In the genomic region with DNA sequence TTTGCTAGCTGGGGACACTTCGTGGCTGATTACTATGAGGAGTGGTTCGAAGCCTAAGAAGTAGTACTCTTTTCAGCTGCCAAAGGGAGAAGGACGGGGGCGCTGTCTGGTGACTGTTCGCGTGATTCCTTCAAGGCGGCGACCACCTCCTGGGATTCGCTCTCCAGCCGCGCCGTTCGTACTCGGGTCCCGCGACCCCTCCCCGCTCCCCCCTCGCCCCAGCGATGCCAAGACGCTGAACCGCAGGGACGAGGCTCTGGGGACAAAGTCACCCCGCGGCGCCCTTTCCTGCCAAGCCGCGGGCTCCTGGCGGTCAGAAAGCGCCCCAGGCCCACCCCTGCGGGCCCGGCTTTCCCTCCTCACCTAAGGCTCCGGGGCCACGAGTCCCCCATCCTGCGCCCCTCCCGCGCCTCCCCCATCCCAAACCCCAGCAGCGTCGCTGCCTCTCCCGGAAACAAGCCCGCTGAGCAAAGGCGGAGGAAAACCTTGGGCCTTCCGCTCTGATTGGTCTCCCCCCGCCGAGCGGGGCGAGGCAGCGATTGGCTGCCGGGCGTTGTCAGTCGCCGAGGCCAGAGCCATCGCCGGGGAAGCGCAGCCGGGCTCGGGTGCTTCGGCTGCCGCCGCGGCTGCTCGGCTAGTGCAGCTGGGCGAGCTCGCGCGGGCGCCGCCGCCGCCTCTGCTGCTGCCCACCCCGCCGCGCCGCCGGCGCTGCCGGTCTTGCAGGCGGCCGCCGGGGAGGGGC, we compare ENCODE assay signal across 8 cellular contexts. TPM values are rescaled to one million over a fixed set of nuclear protein-coding genes. Genes with fewer than 3 reads are reported as not detected.
DNase-seq lines count a peak whose midpoint lies in the region; ATAC-seq, FAIRE-seq and TF ChIP-seq lines count a peak whose summit lies in the region.

TSS of gene B3GALT1 (plus strand) at position 572 of the 742 bp plus-strand sequence.

- TF ChIP-seq CTCF in D721Med (IDR thresholded peaks at IDR 0.05; ENCODE audit: insufficient read depth, missing control alignments) (peak; percentile 49), esophagus muscularis mucosa (IDR thresholded peaks at IDR 0.05) (peak in 2 of 3 experiments; percentile 23 to 24), mucosa of descending colon (IDR thresholded peaks at IDR 0.05) (no peak)

- H3K27me3 ChIP-seq in esophagus muscularis mucosa: peaks cover 0 to 58% (median 18%) of the 10 kb centered on the region in 4 donors

- DNase-seq in D721Med (ENCODE audit: insufficient read length, low spot score) (peak; percentile 69), HK-2 (ENCODE audit: unreplicated experiment) (peak; percentile 93), NCI-H774 (lab: John Stamatoyannopoulos, UW) (peak; percentile 91), esophagus muscularis mucosa (ENCODE audit: extremely low spot score) (no peak), mucosa of descending colon (peak; percentile 87 to 93 (median 91))
- DNase-seq in activated T-cell treated with anti-CD3 and anti-CD28 coated beads, Interleukin-2, amount 50 U/mL, for 48 hours: peak; percentile 73 to 82
- DNase-seq in stimulated activated naive CD4-positive, alpha-beta T cell treated with Interleukin-2 at 50 U/mL for 16 hours (lab: John Stamatoyannopoulos, UW): peak; percentile 25

- no peak for FAIRE-seq in D721Med (lab: Jason Lieb, UNC)

- TF ChIP-seq POLR2A in esophagus muscularis mucosa (IDR thresholded peaks at IDR 0.05; ENCODE audit: low read depth): no peak

- H3K36me3 ChIP-seq in esophagus muscularis mucosa: no peaks in the 10 kb centered on the region
- H3K36me3 ChIP-seq in mucosa of descending colon (ENCODE audit: low read depth): no peaks in the 10 kb centered on the region

- TF ChIP-seq EP300 in esophagus muscularis mucosa (IDR thresholded peaks at IDR 0.05): no peak

- WGBS in esophagus muscularis mucosa: 3% methylated on average over 21 of the region's 79 CpGs

- peak within 1 kb of the TSS; percentile 70 to 91 (median 82) for H3K4me3 ChIP-seq in esophagus muscularis mucosa
- peak within 1 kb of the TSS; percentile 54 for H3K4me3 ChIP-seq in mucosa of descending colon

- H3K9me3 ChIP-seq in esophagus muscularis mucosa: no peaks in the 10 kb centered on the region
- no peaks in the 10 kb centered on the region for H3K9me3 ChIP-seq in mucosa of descending colon

- ATAC-seq in GM21360 (IDR thresholded peaks at IDR 0.05; ENCODE audit: unreplicated experiment) (peak; percentile 100), mucosa of descending colon (peak; percentile 96)

- H3K4me1 ChIP-seq in esophagus muscularis mucosa: peaks cover 20 to 29% (median 25%) of the 10 kb centered on the region in 4 donors
- H3K4me1 ChIP-seq in mucosa of descending colon (ENCODE audit: low read depth): no peaks in the 10 kb centered on the region

- intact Hi-C loops in esophagus muscularis mucosa (cut with DNase I) (loop anchor here (10.0 kb wide), 1 partner anchor 952 kb away; the partner anchor contains the start of gene STK39), mucosa of descending colon (cut with DNase I, micrococcal nuclease) (loop anchor here in 1 of 2 donors (10.0 kb wide), 1 partner anchor 92 kb away; no protein-coding TSS in a partner anchor)

- peak within 1 kb of the TSS; percentile 79 to 86 (median 84) for H3K27ac ChIP-seq in esophagus muscularis mucosa (replicated peaks in 1 of 4)

RNA-seq across cellular contexts. Expression of gene B3GALT1, which starts in this region (rescaled TPM):
- under 1 TPM; 0.13 to 0.42 (median 0.17) TPM for total RNA-seq in esophagus muscularis mucosa
- total RNA-seq in mucosa of descending colon: 10 to 100 TPM in 1 of 3 donors, 1 to 10 TPM in 2; 7.6 to 25.6 (median 7.8) TPM

Comparison
In these comparisons a context has a peak if more than half of its experiments do, and no peak if none do; other contexts are left out.
1. RNA of gene B3GALT1 (total RNA-seq): 7.6 to 25.6 TPM in mucosa of descending colon; 0.13 to 0.42 TPM in esophagus muscularis mucosa; every median in the first group is over 4 times any median in the second.